ENCODE assay signal across 24 cellular contexts in genomic region chr6:20426177-20427082, GRCh38. TPM values are rescaled to one million over a fixed set of nuclear protein-coding genes. Genes with fewer than 3 reads are reported as not detected.
DNase-seq lines count a peak whose midpoint lies in the region; ATAC-seq and TF ChIP-seq lines count a peak whose summit lies in the region.
"Had no signal": no experiment of that assay in that cellular context is flagged by ENCODE, and none has a peak within 500 bp of the region (broad histone marks: within the 10 kb centered on the region; RNA-seq: fewer than 3 reads in every experiment).

No MANE protein-coding gene starts in this region.

- CTCF ChIA-PET in MCF 10A (lab: Yijun Ruan, JAX) = interaction anchor here (0.6 kb wide), 1 partner anchor 334 kb away, joined by 3 read pairs; no protein-coding TSS in a partner anchor

- no TSS peak for BruUV-seq in MCF 10A (replicated peaks; lab: Mats Ljungman, UMichigan)

- H3K9me3 Mint-ChIP-seq in MCF 10A (ENCODE audit: unreplicated experiment) = peaks cover 8% of the 10 kb centered on the region
- H3K9me3 Mint-ChIP-seq: activated T-helper 17 cell treated with anti-CD3 and anti-CD28 coated beads, Interleukin-2, amount 50 U/mL, for 72 hours; central memory CD8-positive, alpha-beta T cell had no signal

- H3K36me3 ChIP-seq in breast epithelium (no peaks in the 10 kb centered on the region), gastrocnemius medialis (no peaks in the 10 kb centered on the region)
- H3K36me3 ChIP-seq: thoracic aorta had no signal

- intact Hi-C loops in MCF 10A (cut with micrococcal nuclease) = no loop called here
- intact Hi-C loops in breast epithelium (cut with DNase I; ENCODE audit: low total_unique reads) = no loop called here
- intact Hi-C loops in gastrocnemius medialis (cut with DNase I; ENCODE audit: low total_unique reads) = no loop called here
- intact Hi-C loops in sciatic nerve (cut with DNase I) = no loop called here

- H3K4me3 Mint-ChIP-seq in MCF 10A (ENCODE audit: unreplicated experiment) = no peak overlapping the region
- H3K4me3 Mint-ChIP-seq: activated T-helper 17 cell treated with anti-CD3 and anti-CD28 coated beads, Interleukin-2, amount 50 U/mL, for 72 hours; central memory CD8-positive, alpha-beta T cell; nephron; T-helper 1 cell treated with Interleukin-12 subunit alpha and Interleukin-12 subunit beta and Interleukin-4 antibody, amounts not matched to agents 30 μg/mL and 1 μg/mL, for 36 hours had no signal

- peaks cover 18% of the 10 kb centered on the region for H3K4me1 Mint-ChIP-seq in MCF 10A (ENCODE audit: insufficient read depth, unreplicated experiment)

- no peaks in the 10 kb centered on the region for H3K27me3 Mint-ChIP-seq in MCF 10A (ENCODE audit: insufficient read depth, unreplicated experiment)
- H3K27me3 Mint-ChIP-seq: activated T-helper 17 cell treated with anti-CD3 and anti-CD28 coated beads, Interleukin-2, amount 50 U/mL, for 72 hours; central memory CD8-positive, alpha-beta T cell had no signal

- H3K9me3 ChIP-seq in breast epithelium (no peaks in the 10 kb centered on the region), gastrocnemius medialis (no peaks in the 10 kb centered on the region)
- H3K9me3 ChIP-seq: thoracic aorta had no signal

- peaks cover 7% of the 10 kb centered on the region for H3K36me3 Mint-ChIP-seq in MCF 10A (ENCODE audit: insufficient read depth, unreplicated experiment)

- no peak overlapping the region for H3K4me3 ChIP-seq in breast epithelium
- no peak overlapping the region for H3K4me3 ChIP-seq in gastrocnemius medialis
- H3K4me3 ChIP-seq: BLaER1 treated with 17β-estradiol and CSF1 and Interleukin-3, amounts not matched to agents 10 nM and 100 nM; thoracic aorta had no signal

- TF ChIP-seq CTCF in MCF 10A (IDR thresholded peaks at IDR 0.05; ENCODE audit: unreplicated experiment) (no peak), breast epithelium (IDR thresholded peaks at IDR 0.05) (no peak), gastrocnemius medialis (IDR thresholded peaks at IDR 0.05 in 4 of 5, conservative IDR thresholded peaks at IDR 0.05 in 1 of 5) (no peak)

- H3K27ac ChIP-seq in breast epithelium (no peak overlapping the region), gastrocnemius medialis (peak overlapping the region in 3 of 4 donors; percentile 15 to 72 (median 68))
- H3K27ac ChIP-seq: thoracic aorta had no signal

- in situ Hi-C loops in gastrocnemius medialis (cut with MboI; ENCODE audit: low sequenced_read_pairs in 4 of 4) = no loop called here

- ATAC-seq in gastrocnemius medialis = peak; percentile 44 to 51
- ATAC-seq in HG03565 (IDR thresholded peaks at IDR 0.05; ENCODE audit: unreplicated experiment) = no peak
- no peak for ATAC-seq in sciatic nerve
- ATAC-seq: activated T-helper 17 cell treated with anti-CD3 and anti-CD28 coated beads, Interleukin-2, amount 50 U/mL, for 72 hours had no signal

- no peaks in the 10 kb centered on the region for H3K4me1 ChIP-seq in breast epithelium
- H3K4me1 ChIP-seq in gastrocnemius medialis = peaks cover 15 to 51% of the 10 kb centered on the region in 2 donors

- H3K27ac Mint-ChIP-seq in MCF 10A (ENCODE audit: low read depth, unreplicated experiment) = peak overlapping the region; percentile 3
- H3K27ac Mint-ChIP-seq: activated T-helper 17 cell treated with anti-CD3 and anti-CD28 coated beads, Interleukin-2, amount 50 U/mL, for 72 hours; T-helper 1 cell treated with Interleukin-12 subunit alpha and Interleukin-12 subunit beta and Interleukin-4 antibody, amounts not matched to agents 30 μg/mL and 1 μg/mL, for 36 hours had no signal

- TF ChIP-seq POLR2A in breast epithelium (IDR thresholded peaks at IDR 0.05) (no peak), gastrocnemius medialis (IDR thresholded peaks at IDR 0.05) (no peak)

- DNase-seq in MCF 10A (ENCODE audit: unreplicated experiment) (no peak), breast epithelium (ENCODE audit: low spot score in 2 of 2) (no peak), OCI-M1 (lab: John Stamatoyannopoulos, UW) (peak; percentile 64), glomerular visceral epithelial cell (ENCODE audit: extremely low spot score) (peak; percentile 75), gastrocnemius medialis (no peak), sciatic nerve (ENCODE audit: low spot score) (no peak), SIG-M5 (lab: John Stamatoyannopoulos, UW) (no peak)
- DNase-seq: activated CD4-positive, CD25-positive, alpha-beta regulatory T cell; activated CD8-positive, alpha-beta memory T cell treated with anti-CD3 and anti-CD28 coated beads for 24 hours; effector CD4-positive, alpha-beta T cell; GOT3; head of caudate nucleus; IMR-90; NCI-H1048; NCI-H2029 treated with DMSO at 0.1 percent for 48 hours; NCI-H524; stimulated activated CD4-positive, alpha-beta T cell treated with anti-CD3 and anti-CD28 coated beads, Interleukin-12 subunit alpha, Interleukin-12 subunit beta, amount 100 ng/mL, for 4 hours had no signal

- POLR2A ChIA-PET in MCF 10A (lab: Yijun Ruan, JAX) = interaction anchor here (0.7 kb wide), 1 partner anchor 175 kb away, joined by 3 read pairs; no protein-coding TSS in a partner anchor

- H3K27me3 ChIP-seq in breast epithelium (no peaks in the 10 kb centered on the region), gastrocnemius medialis (no peaks in the 10 kb centered on the region)
- H3K27me3 ChIP-seq: BLaER1 treated with 17β-estradiol and CSF1 and Interleukin-3, amounts not matched to agents 10 nM and 100 nM had no signal

RNA-seq across cellular contexts. Expression of gene E2F3, which starts 24.8 kb away (rescaled TPM):
- total RNA-seq in MCF 10A (2022) (18.5 and 18.7 TPM in 2 replicates), breast epithelium (1 to 10 TPM; 4.9 to 8.5 (median 7.5) TPM), gastrocnemius medialis (10 to 100 TPM in 2 of 4 donors, 1 to 10 TPM in 2; 5.4 to 13.6 (median 10.7) TPM), sciatic nerve (5.8 TPM)

Comparison
In these comparisons a context has a peak if more than half of its experiments do, and no peak if none do; other contexts are left out.
1. DNase-seq: peak in OCI-M1 (single experiment) and glomerular visceral epithelial cell (single experiment); none in MCF 10A (single experiment), breast epithelium (0 of 2), gastrocnemius medialis (0 of 2), sciatic nerve (single experiment) and SIG-M5 (single experiment).
2. H3K27ac ChIP-seq: peak in gastrocnemius medialis (3 of 4); none in breast epithelium (0 of 2).
3. ATAC-seq: peak in gastrocnemius medialis (2 of 2); none in HG03565 (single experiment) and sciatic nerve (single experiment).